Comparison of ENCODE assay signal across 1 cellular context in the genomic region with DNA sequence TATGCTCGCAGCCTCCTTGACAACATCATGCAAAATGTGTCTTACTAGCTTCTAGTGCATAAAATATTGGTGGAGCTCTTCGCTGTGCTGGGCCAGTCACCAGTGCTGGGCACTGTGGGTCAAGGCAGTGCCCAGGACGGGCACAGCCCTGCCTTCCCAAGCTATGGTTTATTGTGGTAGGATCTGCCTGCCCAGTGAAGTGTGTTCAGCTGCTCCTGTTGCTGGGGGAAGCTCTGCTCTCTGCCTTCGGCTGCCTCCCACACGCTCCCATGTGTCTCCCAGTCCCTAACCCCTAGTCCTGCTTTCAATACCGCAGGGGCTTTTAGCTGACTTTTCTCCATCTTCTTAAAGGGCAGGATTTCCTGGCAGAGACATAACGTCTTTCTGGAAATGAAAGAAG.
TF ChIP-seq lines count a peak whose summit lies in the region.

No MANE protein-coding gene starts in this region.

TF ChIP-seq in K562, 482 proteins besides CTCF, POLR2A, EP300 and RAD21:
- peak; percentile 16 for TF ChIP-seq KDM5B (IDR thresholded peaks at IDR 0.05; ENCODE audit: insufficient replicate concordance, low read depth, low read length)
- TF ChIP-seq, protein P1, sequence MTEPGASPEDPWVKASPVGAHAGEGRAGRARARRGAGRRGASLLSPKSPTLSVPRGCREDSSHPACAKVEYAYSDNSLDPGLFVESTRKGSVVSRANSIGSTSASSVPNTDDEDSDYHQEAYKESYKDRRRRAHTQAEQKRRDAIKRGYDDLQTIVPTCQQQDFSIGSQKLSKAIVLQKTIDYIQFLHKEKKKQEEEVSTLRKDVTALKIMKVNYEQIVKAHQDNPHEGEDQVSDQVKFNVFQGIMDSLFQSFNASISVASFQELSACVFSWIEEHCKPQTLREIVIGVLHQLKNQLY (CRISPR knock-in tag; conservative IDR thresholded peaks at IDR 0.05): no peak
